Comparison of ENCODE assay signal across 1 cellular context in genomic region chr17:58527306-58527705, GRCh38.
TF ChIP-seq lines count a peak whose summit lies in the region.

No MANE protein-coding gene starts in this region.

TF ChIP-seq in GM12878, 131 proteins besides CTCF, POLR2A, EP300 and RAD21:
- no peak for TF ChIP-seq CBFB (IDR thresholded peaks at IDR 0.05; ENCODE audit: low read depth)
- TF ChIP-seq CREB1 (IDR thresholded peaks at IDR 0.05; ENCODE audit: low read depth), result no peak
- no peak for TF ChIP-seq REST (IDR thresholded peaks at IDR 0.05; ENCODE audit: low read depth, low read length)
- no peak for TF ChIP-seq BCL11A (IDR thresholded peaks at IDR 0.05; ENCODE audit: low read depth, low read length)
- TF ChIP-seq RAD51 (IDR thresholded peaks at IDR 0.05), result no peak
- TF ChIP-seq SMC3 (IDR thresholded peaks at IDR 0.05; ENCODE audit: borderline replicate concordance, low read length), result no peak
- no peak for TF ChIP-seq BHLHE40 (IDR thresholded peaks at IDR 0.05; ENCODE audit: borderline replicate concordance in 1 of 2, low read depth in 2 of 2, low read length in 1 of 2)
- no peak for TF ChIP-seq NR2F1 (conservative IDR thresholded peaks at IDR 0.05)
- no peak for TF ChIP-seq BCLAF1 (IDR thresholded peaks at IDR 0.05)
- no peak for TF ChIP-seq PML (IDR thresholded peaks at IDR 0.05; ENCODE audit: low read length)
- no peak for TF ChIP-seq CHD2 (IDR thresholded peaks at IDR 0.05; ENCODE audit: borderline replicate concordance, low read depth, low read length)
- TF ChIP-seq ZBTB33 (IDR thresholded peaks at IDR 0.05), result no peak
- no peak for TF ChIP-seq ATF3 (IDR thresholded peaks at IDR 0.05; ENCODE audit: borderline replicate concordance, extremely low read depth, low read depth, low read length)
- TF ChIP-seq MLLT1 (IDR thresholded peaks at IDR 0.05), result no peak
- no peak for TF ChIP-seq CEBPZ (IDR thresholded peaks at IDR 0.05; ENCODE audit: low read depth, low read length)
